In the genomic region with DNA sequence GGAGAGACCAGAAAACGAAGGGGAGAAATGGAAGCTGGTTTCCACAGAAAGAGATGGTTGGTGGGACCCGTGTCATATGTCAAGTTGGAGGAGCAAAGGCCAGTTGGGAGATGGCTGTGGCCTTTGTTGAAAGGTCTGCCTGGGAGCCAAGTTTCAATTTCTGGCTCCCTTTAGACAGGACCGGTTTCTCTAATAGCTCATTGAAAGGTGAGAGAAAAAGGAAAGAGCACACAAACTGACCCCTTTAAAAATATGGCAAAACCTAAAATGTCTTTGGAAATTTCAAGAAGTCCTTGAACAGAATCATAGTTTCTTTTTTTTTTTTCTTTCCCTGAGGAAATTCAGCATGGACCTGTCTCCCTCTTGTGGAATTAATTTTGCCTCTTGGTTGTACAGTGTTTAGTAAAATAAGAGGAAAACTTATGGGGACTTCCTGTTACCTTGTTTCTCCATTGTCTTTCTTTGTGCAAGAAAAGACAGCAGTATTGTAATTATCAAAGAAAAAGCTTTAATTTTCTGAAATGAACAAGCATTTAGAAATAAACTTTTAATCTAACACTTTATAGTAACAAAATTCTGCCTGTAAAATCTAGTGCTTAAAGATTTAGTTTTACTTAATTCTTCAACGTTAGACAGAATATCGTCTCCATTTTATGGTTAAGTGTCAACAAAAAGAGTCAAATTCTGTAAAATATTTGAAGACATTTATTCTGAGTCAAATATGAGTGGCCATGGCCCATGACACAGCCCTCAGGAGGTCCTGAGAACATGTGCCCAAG, we compare ENCODE assay signal across 9 cellular contexts.
A peak's percentile ranks its signal among the peaks of the same experiment; 100 is the strongest.
DNase-seq lines count a peak whose midpoint lies in the region; ATAC-seq and TF ChIP-seq lines count a peak whose summit lies in the region.
"Had no signal": no experiment of that assay in that cellular context is flagged by ENCODE, and none has a peak within 500 bp of the region (broad histone marks: within the 10 kb centered on the region; RNA-seq: fewer than 3 reads in every experiment).

No MANE protein-coding gene starts in this region.

- in situ Hi-C loops in G401 (cut with HindIII; ENCODE audit: low sequenced_read_pairs), result no loop called here

- no peak for ATAC-seq in GM18868 (IDR thresholded peaks at IDR 0.05; ENCODE audit: unreplicated experiment)

- DNase-seq in A673 (ENCODE audit: low spot score) (peak; percentile 58), cardiac fibroblast (ENCODE audit: low read depth in 2 of 2) (peak; percentile 78), lung microvascular endothelial cell (ENCODE audit: low read depth in 2 of 2) (peak; percentile 52 to 57), G401 (ENCODE audit: low spot score) (no peak), MV-4-11 (lab: John Stamatoyannopoulos, UW) (no peak), NAMALWA (ENCODE audit: low spot score) (no peak)
- DNase-seq: activated B cell treated with CpG ODN at 0.5 μM for 24 hours had no signal

- H3K36me3 ChIP-seq in A673 (ENCODE audit: insufficient read depth, low read length, poor library complexity, severe bottlenecking), result no peaks in the 10 kb centered on the region

- H3K4me1 ChIP-seq in A673 (ENCODE audit: insufficient read depth, low read length, poor library complexity, severe bottlenecking), result peaks cover 11% of the 10 kb centered on the region

- TF ChIP-seq CTCF in A673 (conservative IDR thresholded peaks at IDR 0.05; ENCODE audit: low read depth, low read length) (peak; percentile 66), cardiac fibroblast (IDR thresholded peaks at IDR 0.05; ENCODE audit: low read depth, low read length) (peak; percentile 60)

- TF ChIP-seq RAD21 in Ishikawa (IDR thresholded peaks at IDR 0.05; ENCODE audit: low read depth), result peak; percentile 76

- CTCF ChIA-PET in A673 (lab: Charles Lee), result interaction anchor here (1.4 kb wide), 1 partner anchor 283 kb away, joined by 8 read pairs; no protein-coding TSS in a partner anchor

- no peak overlapping the region for H3K27ac ChIP-seq in A673 (ENCODE audit: low read depth, low read length, poor library complexity, severe bottlenecking)

- POLR2A ChIA-PET in A673 (lab: Charles Lee; ENCODE audit: low non-redundant PET), result no interaction called here

- no peaks in the 10 kb centered on the region for H3K9me3 ChIP-seq in A673 (ENCODE audit: low read depth, low read length, poor library complexity, severe bottlenecking)

- H3K27me3 ChIP-seq in A673 (replicated peaks; ENCODE audit: insufficient read depth, low read depth, low read length, poor library complexity), result no peaks in the 10 kb centered on the region

- H3K4me3 ChIP-seq in A673 (ENCODE audit: low read depth, low read length, poor library complexity, severe bottlenecking), result no peak overlapping the region
- H3K4me3 ChIP-seq in cardiac fibroblast (replicated peaks in 1 of 2; ENCODE audit: low read depth in 2 of 2, low read length in 2 of 2), result no peak overlapping the region

- intact Hi-C loops in A673 (cut with micrococcal nuclease; ENCODE audit: unreplicated experiment), result loop anchor here (1.0 kb wide), 4 partner anchors 202 to 336 kb away; no protein-coding TSS in a partner anchor

- no peak for TF ChIP-seq EP300 in Ishikawa (IDR thresholded peaks at IDR 0.05; ENCODE audit: borderline replicate concordance)

- no TSS peak for BruUV-seq in A673 (replicated peaks; lab: Mats Ljungman, UMichigan)

TF ChIP-seq in Ishikawa, 13 proteins besides CTCF, POLR2A, EP300 and RAD21:
- TF ChIP-seq EGR1 (IDR thresholded peaks at IDR 0.05) (no peak), TCF12 (IDR thresholded peaks at IDR 0.05; ENCODE audit: low read depth) (no peak)

Comparison
In these comparisons a context has a peak if more than half of its experiments do, and no peak if none do; other contexts are left out.
1. DNase-seq: peak in A673 (single experiment), cardiac fibroblast (2 of 2) and lung microvascular endothelial cell (2 of 2); none in G401 (single experiment), MV-4-11 (single experiment) and NAMALWA (single experiment).